In genomic region chr16:88681084-88681680, GRCh38 we compare ENCODE assay signal across 10 cellular contexts. TPM values are rescaled to one million over a fixed set of nuclear protein-coding genes. Genes with fewer than 3 reads are reported as not detected.
A peak's percentile ranks its signal among the peaks of the same experiment; 100 is the strongest.
DNase-seq lines count a peak whose midpoint lies in the region; ATAC-seq and TF ChIP-seq lines count a peak whose summit lies in the region.
"Had no signal": no experiment of that assay in that cellular context is flagged by ENCODE, and none has a peak within 500 bp of the region (broad histone marks: within the 10 kb centered on the region; RNA-seq: fewer than 3 reads in every experiment).

No MANE protein-coding gene starts in this region.

- H3K27me3 ChIP-seq in DOHH2 (ENCODE audit: control insufficient read depth, low read length) = no peaks in the 10 kb centered on the region
- H3K27me3 ChIP-seq in upper lobe of right lung = peaks cover 5% of the 10 kb centered on the region

- DNase-seq in activated CD8-positive, alpha-beta T cell treated with anti-CD3 and anti-CD28 coated beads for 36 hours = peak; percentile 73
- peak; percentile 84 for DNase-seq in germinal center (ENCODE audit: low spot score)
- DNase-seq in upper lobe of right lung = no peak
- DNase-seq in NK-92 (lab: John Stamatoyannopoulos, UW; ENCODE audit: unreplicated experiment) = no peak
- DNase-seq in cerebellar cortex (ENCODE audit: low spot score) = no peak
- DNase-seq in NCI-H1092 (lab: John Stamatoyannopoulos, UW) = no peak

- H3K27ac ChIP-seq in DOHH2 (ENCODE audit: low read depth, low read length) (peak overlapping the region; percentile 89), upper lobe of right lung (peak overlapping the region; percentile 60)

- H3K36me3 ChIP-seq in DOHH2 (ENCODE audit: control insufficient read depth, low read length) (peaks cover 5% of the 10 kb centered on the region), upper lobe of right lung (no peaks in the 10 kb centered on the region)
- H3K36me3 ChIP-seq: thoracic aorta had no signal

- peak; percentile 6 for ATAC-seq in HG02970 (IDR thresholded peaks at IDR 0.05; ENCODE audit: low FRiP score, unreplicated experiment)
- peak; percentile 32 for ATAC-seq in activated CD8-positive, alpha-beta T cell treated with anti-CD3 and anti-CD28 coated beads for 36 hours
- ATAC-seq in upper lobe of right lung = peak; percentile 41

- POLR2A ChIA-PET in activated CD8-positive, alpha-beta T cell treated with anti-CD3 and anti-CD28 coated beads for 36 hours (lab: Charles Lee) = interaction anchor here (1.0 to 1.8 kb wide), 8 partner anchors 9 to 33 kb away, joined by 3 to 9 read pairs (median 4); no protein-coding TSS in a partner anchor

- no peaks in the 10 kb centered on the region for H3K9me3 ChIP-seq in DOHH2 (ENCODE audit: control insufficient read depth, insufficient read depth, low read length)
- H3K9me3 ChIP-seq in upper lobe of right lung = no peaks in the 10 kb centered on the region
- H3K9me3 ChIP-seq: thoracic aorta had no signal

- H3K4me2 ChIP-seq in DOHH2 (ENCODE audit: low read length) = peak overlapping the region; percentile 76

- H3K4me1 ChIP-seq in DOHH2 (ENCODE audit: control insufficient read depth, low read length) (peaks cover 52% of the 10 kb centered on the region), upper lobe of right lung (peaks cover 18% of the 10 kb centered on the region)

- intact Hi-C loops in activated CD8-positive, alpha-beta T cell treated with anti-CD3 and anti-CD28 coated beads for 36 hours (cut with micrococcal nuclease) = no loop called here
- intact Hi-C loops in upper lobe of right lung (cut with DNase I) = no loop called here

- no peaks in the 10 kb centered on the region for H4K20me1 ChIP-seq in DOHH2 (ENCODE audit: control insufficient read depth, insufficient read depth, low read depth, low read length)

- H3K27me3 Mint-ChIP-seq in activated CD8-positive, alpha-beta T cell treated with anti-CD3 and anti-CD28 coated beads for 36 hours = no peaks in the 10 kb centered on the region

- peaks cover 16% of the 10 kb centered on the region for H3F3A ChIP-seq in DOHH2 (ENCODE audit: control insufficient read depth, insufficient read depth)

- H3K4me3 Mint-ChIP-seq in activated CD8-positive, alpha-beta T cell treated with anti-CD3 and anti-CD28 coated beads for 36 hours = peak overlapping the region; percentile 65

- H3K4me1 Mint-ChIP-seq in activated CD8-positive, alpha-beta T cell treated with anti-CD3 and anti-CD28 coated beads for 36 hours (ENCODE audit: low read depth) = peaks cover 35% of the 10 kb centered on the region

- CTCF ChIA-PET in activated CD8-positive, alpha-beta T cell treated with anti-CD3 and anti-CD28 coated beads for 36 hours (lab: Charles Lee) = interaction anchor here (1.0 to 2.8 kb wide), 9 partner anchors 9 to 56 kb away, joined by 3 to 9 read pairs (median 5); partner anchors contain the start of gene MVD

- H3K4me3 ChIP-seq in DOHH2 (ENCODE audit: low read length) = peak overlapping the region; percentile 66
- no peak overlapping the region for H3K4me3 ChIP-seq in upper lobe of right lung
- H3K4me3 ChIP-seq: thoracic aorta had no signal

- peak overlapping the region; percentile 95 for H3K27ac Mint-ChIP-seq in activated CD8-positive, alpha-beta T cell treated with anti-CD3 and anti-CD28 coated beads for 36 hours

- H3K9me2 ChIP-seq in DOHH2 (replicated peaks; ENCODE audit: control insufficient read depth, low read length) = no peaks in the 10 kb centered on the region

- H3K9me3 Mint-ChIP-seq in activated CD8-positive, alpha-beta T cell treated with anti-CD3 and anti-CD28 coated beads for 36 hours = no peaks in the 10 kb centered on the region

- TF ChIP-seq CTCF in DOHH2 (IDR thresholded peaks at IDR 0.05; ENCODE audit: low read depth, low read length, poor library complexity, severe bottlenecking) (peak; percentile 84), upper lobe of right lung (IDR thresholded peaks at IDR 0.05) (peak; percentile 43)
- peak; percentile 71 for TF ChIP-seq CTCF in activated CD8-positive, alpha-beta T cell treated with anti-CD3 and anti-CD28 coated beads for 36 hours (IDR thresholded peaks at IDR 0.05)

- H3K79me2 ChIP-seq in DOHH2 (ENCODE audit: control insufficient read depth, low read length) = no peaks in the 10 kb centered on the region

- H3K36me3 Mint-ChIP-seq in activated CD8-positive, alpha-beta T cell treated with anti-CD3 and anti-CD28 coated beads for 36 hours (ENCODE audit: low read depth) = peaks cover 2% of the 10 kb centered on the region

RNA-seq across cellular contexts. Expression of gene SNAI3, which starts 5.1 kb away (rescaled TPM):
- 1 to 10 TPM; 5.2 to 5.3 TPM for total RNA-seq in activated CD8-positive, alpha-beta T cell treated with anti-CD3 and anti-CD28 coated beads for 36 hours
- total RNA-seq in upper lobe of right lung = 7.0 TPM
- total RNA-seq: NCI-H460 had no signal

RNA-seq across cellular contexts. Expression of gene MVD, which starts 18.3 kb away (rescaled TPM):
- 10 to 100 TPM; 83.1 to 89.9 TPM for total RNA-seq in activated CD8-positive, alpha-beta T cell treated with anti-CD3 and anti-CD28 coated beads for 36 hours
- 104 TPM for total RNA-seq in upper lobe of right lung

RNA-seq across cellular contexts. Expression of gene RNF166, which starts 25.0 kb away (rescaled TPM):
- 10 to 100 TPM; 80.7 to 82.4 TPM for total RNA-seq in activated CD8-positive, alpha-beta T cell treated with anti-CD3 and anti-CD28 coated beads for 36 hours
- 50.6 TPM for total RNA-seq in upper lobe of right lung

RNA-seq across cellular contexts. Expression of gene CTU2, which starts 25.1 kb away (rescaled TPM):
- total RNA-seq in activated CD8-positive, alpha-beta T cell treated with anti-CD3 and anti-CD28 coated beads for 36 hours = 10 to 100 TPM; 37.1 to 37.8 TPM
- 21.3 TPM for total RNA-seq in upper lobe of right lung

RNA-seq across cellular contexts. Expression of gene CYBA, which starts 30.3 kb away (rescaled TPM):
- 100 to 1,000 TPM; 230 to 236 TPM for total RNA-seq in activated CD8-positive, alpha-beta T cell treated with anti-CD3 and anti-CD28 coated beads for 36 hours
- total RNA-seq in upper lobe of right lung = 257 TPM

Comparison
In these comparisons a context has a peak if more than half of its experiments do, and no peak if none do; other contexts are left out.
1. DNase-seq: peak in activated CD8-positive, alpha-beta T cell treated with anti-CD3 and anti-CD28 coated beads for 36 hours (single experiment) and germinal center (single experiment); none in upper lobe of right lung (single experiment), NK-92 (single experiment), cerebellar cortex (single experiment) and NCI-H1092 (single experiment).
2. Peak in every context shown above with its lines, with median percentiles within 50 percentile points of each other: CTCF ChIP-seq and ATAC-seq.